12 cellular contexts compared by ENCODE assay signal in genomic region chr10:12418725-12419278, GRCh38.
DNase-seq lines count a peak whose midpoint lies in the region; ATAC-seq and TF ChIP-seq lines count a peak whose summit lies in the region.
"Had no signal": no experiment of that assay in that cellular context is flagged by ENCODE, and none has a peak within 500 bp of the region (broad histone marks: within the 10 kb centered on the region; RNA-seq: fewer than 3 reads in every experiment).

No MANE protein-coding gene starts in this region.

- 82% methylated on average over 13 of the region's 13 CpGs for whole genome bisulfite sequencing in esophagus muscularis mucosa
- 86 to 94% (median 89%) methylated on average over 13 of the region's 13 CpGs for WGBS in spleen, 5 donors

- DNase-seq in CD8-positive, alpha-beta memory T cell: no peak
- no peak for DNase-seq in PC-3
- DNase-seq in esophagus muscularis mucosa (ENCODE audit: extremely low spot score): no peak
- DNase-seq in spleen: peak; percentile 56
- DNase-seq in cerebellar cortex (ENCODE audit: low spot score): no peak
- DNase-seq in GDM1 (lab: John Stamatoyannopoulos, UW): no peak
- no peak for DNase-seq in NCI-H2081 (lab: John Stamatoyannopoulos, UW)
- DNase-seq: NCI-H446, RPMI8226 had no signal

- no peaks in the 10 kb centered on the region for H3F3A ChIP-seq in PC-3 (ENCODE audit: low read length, unreplicated experiment)

- H3K4me3 Mint-ChIP-seq in CD8-positive, alpha-beta memory T cell: peak overlapping the region in 2 of 7 donors; percentile 14 to 15
- H3K4me3 Mint-ChIP-seq: WTC11 had no signal

- H3K9ac ChIP-seq in PC-3 (ENCODE audit: low read length): peak overlapping the region; percentile 62

- intact Hi-C loops in PC-3 (cut with micrococcal nuclease) (loop anchor here (1.0 kb wide), 4 partner anchors 13 to 290 kb away; no protein-coding TSS in a partner anchor), esophagus muscularis mucosa (cut with DNase I) (no loop called here), spleen (cut with DNase I; ENCODE audit: low total_unique reads) (no loop called here)

- TF ChIP-seq POLR2A in esophagus muscularis mucosa (IDR thresholded peaks at IDR 0.05; ENCODE audit: low read depth) (no peak), spleen (IDR thresholded peaks at IDR 0.05) (no peak)

- CTCF ChIA-PET in CD8-positive, alpha-beta memory T cell (lab: Charles Lee): no interaction called here
- CTCF ChIA-PET in PC-3 (lab: Charles Lee): no interaction called here

- no peaks in the 10 kb centered on the region for H3K79me2 ChIP-seq in PC-3 (ENCODE audit: low read length)

- peak overlapping the region in 5 of 8 donors; percentile 32 to 84 (median 56) for H3K27ac Mint-ChIP-seq in CD8-positive, alpha-beta memory T cell
- H3K27ac Mint-ChIP-seq: activated T-helper 2 cell treated with anti-CD3 and anti-CD28 coated beads, Interferon-gamma antibody, Interleukin-2, Interleukin-4, amounts not matched to agents 10 μg/mL and 5 μg/mL and 100 μg/mL, durations not matched to agents 14 hours and 24 hours and 36 hours; WTC11 had no signal

- no peaks in the 10 kb centered on the region for H4K20me1 ChIP-seq in PC-3 (ENCODE audit: low read length)

- no peak overlapping the region for H3K27ac ChIP-seq in CD8-positive, alpha-beta memory T cell (ENCODE audit: low read depth, low read length)
- peak overlapping the region; percentile 92 for H3K27ac ChIP-seq in PC-3 (ENCODE audit: low read length)
- H3K27ac ChIP-seq in esophagus muscularis mucosa (replicated peaks in 1 of 4): peak overlapping the region; percentile 27 to 45 (median 39)
- no peak overlapping the region for H3K27ac ChIP-seq in spleen

- no peaks in the 10 kb centered on the region for H3K27me3 ChIP-seq in CD8-positive, alpha-beta memory T cell (ENCODE audit: insufficient read depth, low read length, poor library complexity, severe bottlenecking)
- H3K27me3 ChIP-seq in PC-3 (ENCODE audit: low read length) (no peaks in the 10 kb centered on the region), esophagus muscularis mucosa (no peaks in the 10 kb centered on the region), spleen (replicated peaks in 1 of 7) (no peaks in the 10 kb centered on the region)

- peaks cover 0 to 3% (median 2%) of the 10 kb centered on the region in 3 donors for H3K36me3 Mint-ChIP-seq in CD8-positive, alpha-beta memory T cell
- H3K36me3 Mint-ChIP-seq: WTC11 had no signal

- peak overlapping the region; percentile 57 for H3K4me2 ChIP-seq in PC-3 (ENCODE audit: low read length)

- no peaks in the 10 kb centered on the region for H3K9me2 ChIP-seq in PC-3 (replicated peaks; ENCODE audit: low read length)

- H3K9me3 Mint-ChIP-seq in CD8-positive, alpha-beta memory T cell: no peaks in the 10 kb centered on the region
- H3K9me3 Mint-ChIP-seq: activated T-helper 2 cell treated with anti-CD3 and anti-CD28 coated beads, Interferon-gamma antibody, Interleukin-2, Interleukin-4, amounts not matched to agents 10 μg/mL and 5 μg/mL and 100 μg/mL, durations not matched to agents 14 hours and 24 hours and 36 hours; WTC11 had no signal

- POLR2A ChIA-PET in CD8-positive, alpha-beta memory T cell (lab: Charles Lee): interaction anchor here (0.6 kb wide), 1 partner anchor 142 kb away, joined by 6 read pairs; no protein-coding TSS in a partner anchor
- POLR2A ChIA-PET in PC-3 (lab: Charles Lee; ENCODE audit: unreplicated experiment): no interaction called here

- H3K36me3 ChIP-seq in CD8-positive, alpha-beta memory T cell (ENCODE audit: insufficient read depth, low read length): no peaks in the 10 kb centered on the region
- H3K36me3 ChIP-seq in PC-3 (ENCODE audit: low read depth, low read length): no peaks in the 10 kb centered on the region
- H3K36me3 ChIP-seq in esophagus muscularis mucosa: no peaks in the 10 kb centered on the region
- H3K36me3 ChIP-seq in spleen: no peaks in the 10 kb centered on the region

- H3K4me1 Mint-ChIP-seq in CD8-positive, alpha-beta memory T cell: peaks cover 33 to 40% (median 37%) of the 10 kb centered on the region in 3 donors
- H3K4me1 Mint-ChIP-seq: WTC11 had no signal

- H3K4me1 ChIP-seq in CD8-positive, alpha-beta memory T cell (ENCODE audit: insufficient read depth, low read length): no peaks in the 10 kb centered on the region
- H3K4me1 ChIP-seq in PC-3 (ENCODE audit: insufficient read depth, low read length) (peaks cover 17% of the 10 kb centered on the region), esophagus muscularis mucosa (peaks cover 11 to 56% (median 48%) of the 10 kb centered on the region in 4 donors), spleen (peaks cover 0 to 49% (median 11%) of the 10 kb centered on the region in 6 donors)

- no peaks in the 10 kb centered on the region for H3K27me3 Mint-ChIP-seq in CD8-positive, alpha-beta memory T cell

- ATAC-seq in PC-3: peak; percentile 29
- no peak for ATAC-seq in HG03521 (IDR thresholded peaks at IDR 0.05; ENCODE audit: unreplicated experiment)
- ATAC-seq: WTC11 had no signal

- no TSS peak for BruUV-seq in PC-3 (replicated peaks; lab: Mats Ljungman, UMichigan)

- TF ChIP-seq CTCF in PC-3 (conservative IDR thresholded peaks at IDR 0.05; ENCODE audit: low read depth, low read length): no peak
- no peak for TF ChIP-seq CTCF in esophagus muscularis mucosa (IDR thresholded peaks at IDR 0.05)
- TF ChIP-seq CTCF in spleen (IDR thresholded peaks at IDR 0.05 in 8 of 11, conservative IDR thresholded peaks at IDR 0.05 in 3 of 11): no peak

- no peak overlapping the region for H3K4me3 ChIP-seq in CD8-positive, alpha-beta memory T cell (ENCODE audit: low read length)
- H3K4me3 ChIP-seq in PC-3 (ENCODE audit: low read length): no peak overlapping the region
- no peak overlapping the region for H3K4me3 ChIP-seq in esophagus muscularis mucosa
- no peak overlapping the region for H3K4me3 ChIP-seq in spleen

- no peak for TF ChIP-seq EP300 in esophagus muscularis mucosa (IDR thresholded peaks at IDR 0.05)

- H3K9me3 ChIP-seq in CD8-positive, alpha-beta memory T cell (ENCODE audit: low read length): no peaks in the 10 kb centered on the region
- no peaks in the 10 kb centered on the region for H3K9me3 ChIP-seq in PC-3 (ENCODE audit: low read length)
- H3K9me3 ChIP-seq in esophagus muscularis mucosa: no peaks in the 10 kb centered on the region
- H3K9me3 ChIP-seq in spleen: no peaks in the 10 kb centered on the region

- no peak overlapping the region for H2AFZ ChIP-seq in PC-3 (ENCODE audit: low read length)

Comparison
In these comparisons a context has a peak if more than half of its experiments do, and no peak if none do; other contexts are left out.
1. H3K27ac ChIP-seq: peak in PC-3 (single experiment) and esophagus muscularis mucosa (4 of 4); none in CD8-positive, alpha-beta memory T cell (single experiment) and spleen (0 of 8).